ENCODE assay signal across 1 cellular context in the genomic region with DNA sequence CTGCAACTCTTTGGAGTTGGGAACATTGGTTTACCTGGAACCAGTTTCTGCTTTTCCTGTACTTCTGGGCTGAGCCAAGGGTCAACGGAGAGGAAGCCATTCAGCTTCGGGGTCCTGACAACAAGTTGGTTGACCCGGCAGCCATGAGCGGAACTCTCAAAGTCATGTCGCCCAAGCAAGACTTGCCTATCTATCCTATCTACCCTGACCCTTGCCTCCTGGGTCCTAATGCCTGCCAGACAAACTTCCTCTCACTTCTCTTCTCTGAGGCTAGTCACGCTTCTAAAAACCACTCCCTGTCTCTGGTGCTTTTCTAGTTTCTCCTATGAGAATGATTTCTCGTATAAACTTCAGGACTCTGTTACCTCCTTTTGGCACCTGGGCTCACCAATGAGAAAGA.
TF ChIP-seq lines count a peak whose summit lies in the region.

No MANE protein-coding gene starts in this region.

TF ChIP-seq in HepG2, 621 proteins besides CTCF, POLR2A, EP300 and RAD21:
- TF ChIP-seq ZNF660 (CRISPR knock-in tag; IDR thresholded peaks at IDR 0.05; ENCODE audit: borderline replicate concordance, low read depth) (no peak), YY1 (IDR thresholded peaks at IDR 0.05; ENCODE audit: insufficient read depth, insufficient replicate concordance, low read depth, low read length) (no peak), GABPA (IDR thresholded peaks at IDR 0.05; ENCODE audit: low read depth, low read length) (no peak), GABPA (CRISPR knock-in tag; IDR thresholded peaks at IDR 0.05; ENCODE audit: low read depth) (peak; percentile 26; the same call in 1 of the 2 replicates), RAD51 (IDR thresholded peaks at IDR 0.05; ENCODE audit: borderline replicate concordance) (no peak), ZNF3 (CRISPR knock-in tag; IDR thresholded peaks at IDR 0.05) (no peak), PAWR (CRISPR knock-in tag; IDR thresholded peaks at IDR 0.05; ENCODE audit: borderline replicate concordance) (no peak)
- TF ChIP-seq, protein P1, sequence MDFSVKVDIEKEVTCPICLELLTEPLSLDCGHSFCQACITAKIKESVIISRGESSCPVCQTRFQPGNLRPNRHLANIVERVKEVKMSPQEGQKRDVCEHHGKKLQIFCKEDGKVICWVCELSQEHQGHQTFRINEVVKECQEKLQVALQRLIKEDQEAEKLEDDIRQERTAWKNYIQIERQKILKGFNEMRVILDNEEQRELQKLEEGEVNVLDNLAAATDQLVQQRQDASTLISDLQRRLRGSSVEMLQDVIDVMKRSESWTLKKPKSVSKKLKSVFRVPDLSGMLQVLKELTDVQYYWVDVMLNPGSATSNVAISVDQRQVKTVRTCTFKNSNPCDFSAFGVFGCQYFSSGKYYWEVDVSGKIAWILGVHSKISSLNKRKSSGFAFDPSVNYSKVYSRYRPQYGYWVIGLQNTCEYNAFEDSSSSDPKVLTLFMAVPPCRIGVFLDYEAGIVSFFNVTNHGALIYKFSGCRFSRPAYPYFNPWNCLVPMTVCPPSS (IDR thresholded peaks at IDR 0.05): no peak
- TF ChIP-seq, protein P2, sequence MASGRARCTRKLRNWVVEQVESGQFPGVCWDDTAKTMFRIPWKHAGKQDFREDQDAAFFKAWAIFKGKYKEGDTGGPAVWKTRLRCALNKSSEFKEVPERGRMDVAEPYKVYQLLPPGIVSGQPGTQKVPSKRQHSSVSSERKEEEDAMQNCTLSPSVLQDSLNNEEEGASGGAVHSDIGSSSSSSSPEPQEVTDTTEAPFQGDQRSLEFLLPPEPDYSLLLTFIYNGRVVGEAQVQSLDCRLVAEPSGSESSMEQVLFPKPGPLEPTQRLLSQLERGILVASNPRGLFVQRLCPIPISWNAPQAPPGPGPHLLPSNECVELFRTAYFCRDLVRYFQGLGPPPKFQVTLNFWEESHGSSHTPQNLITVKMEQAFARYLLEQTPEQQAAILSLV (CRISPR knock-in tag; IDR thresholded peaks at IDR 0.05; ENCODE audit: borderline replicate concordance): no peak
